Comparison of ENCODE assay signal across 8 cellular contexts in genomic region chr9:129413537-129414376, GRCh38.
DNase-seq lines count a peak whose midpoint lies in the region; ATAC-seq, FAIRE-seq and TF ChIP-seq lines count a peak whose summit lies in the region.

No MANE protein-coding gene starts in this region.

- peak; percentile 86 for FAIRE-seq in GM18507 (lab: Jason Lieb, UNC)
- FAIRE-seq in astrocyte (lab: Jason Lieb, UNC) = no peak

- H3K27me3 ChIP-seq in astrocyte (ENCODE audit: insufficient read depth, low read length) (no peaks in the 10 kb centered on the region), uterus (no peaks in the 10 kb centered on the region)

- intact Hi-C loops in uterus (cut with DNase I; ENCODE audit: low total_unique reads) = loop anchor here (5.0 to 10.0 kb wide), 2 partner anchors 49 to 239 kb away; partner anchors contain the start of gene IER5L

- peak overlapping the region; percentile 35 for H3K4me3 ChIP-seq in astrocyte (ENCODE audit: insufficient read depth, low read depth, low read length)
- H3K4me3 ChIP-seq in uterus = peak overlapping the region; percentile 53 to 57

- H3K9me3 Mint-ChIP-seq in astrocyte (ENCODE audit: unreplicated experiment) = no peaks in the 10 kb centered on the region

- peaks cover 3% of the 10 kb centered on the region for H3K9me3 ChIP-seq in astrocyte (ENCODE audit: insufficient read depth, low read depth, low read length)
- H3K9me3 ChIP-seq in uterus = no peaks in the 10 kb centered on the region

- peaks cover 14% of the 10 kb centered on the region for H3K4me1 Mint-ChIP-seq in astrocyte (ENCODE audit: low read depth, unreplicated experiment)

- TF ChIP-seq CTCF in astrocyte (IDR thresholded peaks at IDR 0.05; ENCODE audit: insufficient read depth, low read depth, low read length) = no peak
- peak in 1 of 4 experiments; percentile 36 for TF ChIP-seq CTCF in uterus (IDR thresholded peaks at IDR 0.05)

- H2AFZ ChIP-seq in astrocyte (ENCODE audit: low read depth, low read length) = peak overlapping the region; percentile 82

- H3K79me2 ChIP-seq in astrocyte (ENCODE audit: insufficient read depth, low read length) = no peaks in the 10 kb centered on the region

- H3K36me3 ChIP-seq in astrocyte (ENCODE audit: insufficient read depth, low read length) = no peaks in the 10 kb centered on the region
- no peaks in the 10 kb centered on the region for H3K36me3 ChIP-seq in uterus

- H3K4me3 Mint-ChIP-seq in astrocyte (ENCODE audit: unreplicated experiment) = peak overlapping the region; percentile 78

- peaks cover 19% of the 10 kb centered on the region for H3K4me1 ChIP-seq in astrocyte (ENCODE audit: insufficient read depth, low read length)
- H3K4me1 ChIP-seq in uterus = peaks cover 5 to 16% of the 10 kb centered on the region in 2 donors

- DNase-seq in GM18507 (ENCODE audit: extremely low spot score, insufficient read length, low read depth) (peak; percentile 98), NCI-H2029 (lab: John Stamatoyannopoulos, UW) (peak; percentile 97), T-helper 22 cell (ENCODE audit: low read depth) (peak; percentile 97), astrocyte (ENCODE audit: low read depth) (peak; percentile 85), hepatic stellate cell (ENCODE audit: low spot score) (peak; percentile 98), putamen (ENCODE audit: low spot score) (peak; percentile 96), uterus (peak; percentile 99)

- peak; percentile 98 to 99 for TF ChIP-seq POLR2A in uterus (IDR thresholded peaks at IDR 0.05)

- peak overlapping the region; percentile 98 for H3K27ac Mint-ChIP-seq in astrocyte (ENCODE audit: unreplicated experiment)

- H3K9ac ChIP-seq in astrocyte (ENCODE audit: low read length) = peak overlapping the region; percentile 94

- H3K27ac ChIP-seq in astrocyte (ENCODE audit: low read depth, low read length) (peak overlapping the region; percentile 99), uterus (peak overlapping the region; percentile 99)

- H3K4me2 ChIP-seq in astrocyte (ENCODE audit: low read length) = peak overlapping the region; percentile 86

- peak; percentile 83 for ATAC-seq in HG02973 (IDR thresholded peaks at IDR 0.05; ENCODE audit: unreplicated experiment)

- H3K27me3 Mint-ChIP-seq in astrocyte (ENCODE audit: low read depth, unreplicated experiment) = peaks cover 1% of the 10 kb centered on the region

- no peaks in the 10 kb centered on the region for H4K20me1 ChIP-seq in astrocyte (ENCODE audit: insufficient read depth, low read length)

- H3K36me3 Mint-ChIP-seq in astrocyte (ENCODE audit: low read depth, unreplicated experiment) = no peaks in the 10 kb centered on the region

Comparison
In these comparisons a context has a peak if more than half of its experiments do, and no peak if none do; other contexts are left out.
1. Peak in every context shown above with its lines: DNase-seq, ATAC-seq, H3K4me3 ChIP-seq and H3K27ac ChIP-seq.